25 cellular contexts compared by ENCODE assay signal in the genomic region with DNA sequence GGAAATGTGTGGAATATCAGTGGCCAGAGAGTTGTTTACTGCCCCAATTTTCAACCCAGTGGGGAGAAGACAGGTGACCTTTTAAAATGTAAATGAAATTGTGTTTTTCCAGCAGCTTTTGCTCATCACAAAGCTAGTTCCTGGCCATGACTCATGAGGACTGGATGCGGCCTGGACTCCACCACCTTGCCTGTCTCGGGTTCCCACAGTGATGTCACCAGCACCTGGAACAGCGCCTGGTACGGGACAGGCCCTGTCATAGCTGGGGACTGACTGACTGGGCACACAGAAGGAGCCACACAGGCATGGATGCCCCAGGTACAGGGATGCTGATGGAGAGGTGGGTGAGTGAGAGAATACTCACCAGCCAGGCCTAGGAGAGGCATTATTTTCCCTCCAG.
A peak's percentile ranks its signal among the peaks of the same experiment; 100 is the strongest.
DNase-seq lines count a peak whose midpoint lies in the region; TF ChIP-seq lines count a peak whose summit lies in the region.
"Had no signal": no experiment of that assay in that cellular context is flagged by ENCODE, and none has a peak within 500 bp of the region (broad histone marks: within the 10 kb centered on the region; RNA-seq: fewer than 3 reads in every experiment).

No MANE protein-coding gene starts in this region.

- H3K36me3 ChIP-seq in adrenal gland (replicated peaks in 1 of 2) (no peaks in the 10 kb centered on the region), SK-N-SH (replicated peaks in 1 of 2; ENCODE audit: control insufficient read depth in 1 of 2, insufficient read depth in 2 of 2, low read length in 1 of 2) (no peaks in the 10 kb centered on the region)
- no peaks in the 10 kb centered on the region for H3K36me3 ChIP-seq in CD4-positive, alpha-beta memory T cell (ENCODE audit: insufficient read depth, low read length)

- no peaks in the 10 kb centered on the region for H3K9me3 Mint-ChIP-seq in CD4-positive, alpha-beta memory T cell
- H3K9me3 Mint-ChIP-seq: activated naive CD4-positive, alpha-beta T cell treated with anti-CD3 and anti-CD28 coated beads, Interleukin-2, amount 10 ng/mL, durations not matched to agents 7 days and 5 days; CD8-positive, alpha-beta T cell; stimulated activated naive B cell treated with anti-CD40 and anti-IgM and Interleukin-4, amounts not matched to agents 10 μg/mL and 1 μg/mL and 100 μg/mL, for 72 hours had no signal

- H2AFZ ChIP-seq in SK-N-SH (ENCODE audit: low read depth): no peak overlapping the region

- no peaks in the 10 kb centered on the region for H3K79me2 ChIP-seq in SK-N-SH (ENCODE audit: insufficient read depth)

- CTCF ChIA-PET in CD4-positive, alpha-beta memory T cell (lab: Charles Lee; ENCODE audit: partially characterized antibody): no interaction called here
- CTCF ChIA-PET in SK-N-SH (lab: Yijun Ruan, JAX): no interaction called here

- no peak overlapping the region for H3K4me3 Mint-ChIP-seq in CD4-positive, alpha-beta memory T cell
- H3K4me3 Mint-ChIP-seq: activated naive CD4-positive, alpha-beta T cell treated with anti-CD3 and anti-CD28 coated beads, Interleukin-2, amount 10 ng/mL, durations not matched to agents 7 days and 5 days; CD8-positive, alpha-beta T cell; stimulated activated naive B cell treated with anti-CD40 and anti-IgM and Interleukin-4, amounts not matched to agents 10 μg/mL and 1 μg/mL and 100 μg/mL, for 72 hours had no signal

- TF ChIP-seq RAD21 in SK-N-SH (IDR thresholded peaks at IDR 0.05; ENCODE audit: low read length): no peak

- H3F3A ChIP-seq in SK-N-SH (replicated peaks; ENCODE audit: insufficient read depth): no peaks in the 10 kb centered on the region

- H4K20me1 ChIP-seq in SK-N-SH (ENCODE audit: insufficient read depth): no peaks in the 10 kb centered on the region

- H3K27ac Mint-ChIP-seq in CD4-positive, alpha-beta memory T cell: no peak overlapping the region
- H3K27ac Mint-ChIP-seq: activated naive CD4-positive, alpha-beta T cell treated with anti-CD3 and anti-CD28 coated beads, Interleukin-2, amount 10 ng/mL, durations not matched to agents 7 days and 5 days; CD8-positive, alpha-beta T cell; stimulated activated naive B cell treated with anti-CD40 and anti-IgM and Interleukin-4, amounts not matched to agents 10 μg/mL and 1 μg/mL and 100 μg/mL, for 72 hours had no signal

- H3K4me2 ChIP-seq in SK-N-SH: no peak overlapping the region

- H3K9ac ChIP-seq in SK-N-SH: no peak overlapping the region

- H3K9me2 ChIP-seq in SK-N-SH: no peaks in the 10 kb centered on the region

- no peak overlapping the region for H3K27ac ChIP-seq in adrenal gland
- no peak overlapping the region for H3K27ac ChIP-seq in CD4-positive, alpha-beta memory T cell (ENCODE audit: low read depth, low read length)
- H3K27ac ChIP-seq in SK-N-SH (ENCODE audit: low read depth in 2 of 2, low read length in 1 of 2): no peak overlapping the region
- H3K27ac ChIP-seq: testis had no signal

- POLR2A ChIA-PET in CD4-positive, alpha-beta memory T cell (lab: Charles Lee; ENCODE audit: partially characterized antibody): no interaction called here
- POLR2A ChIA-PET in SK-N-SH (lab: Yijun Ruan, JAX): no interaction called here

- no peaks in the 10 kb centered on the region for H3K36me3 Mint-ChIP-seq in CD4-positive, alpha-beta memory T cell
- H3K36me3 Mint-ChIP-seq: activated naive CD4-positive, alpha-beta T cell treated with anti-CD3 and anti-CD28 coated beads, Interleukin-2, amount 10 ng/mL, durations not matched to agents 7 days and 5 days; CD8-positive, alpha-beta T cell; stimulated activated naive B cell treated with anti-CD40 and anti-IgM and Interleukin-4, amounts not matched to agents 10 μg/mL and 1 μg/mL and 100 μg/mL, for 72 hours had no signal

- H3K4me1 ChIP-seq in adrenal gland (replicated peaks in 1 of 2) (no peaks in the 10 kb centered on the region), SK-N-SH (ENCODE audit: control insufficient read depth in 1 of 2, insufficient read depth in 2 of 2, low read depth in 1 of 2, low read length in 1 of 2) (peaks cover 0 to 9% of the 10 kb centered on the region in 2 experiments; a peak in 1 of 4 replicates)
- no peaks in the 10 kb centered on the region for H3K4me1 ChIP-seq in CD4-positive, alpha-beta memory T cell (ENCODE audit: insufficient read depth, low read length)

- H3K27me3 Mint-ChIP-seq in CD4-positive, alpha-beta memory T cell: peaks cover 1 to 2% of the 10 kb centered on the region in 2 donors
- H3K27me3 Mint-ChIP-seq: activated naive CD4-positive, alpha-beta T cell treated with anti-CD3 and anti-CD28 coated beads, Interleukin-2, amount 10 ng/mL, durations not matched to agents 7 days and 5 days had no signal

- H3K9me3 ChIP-seq in adrenal gland (replicated peaks in 1 of 3) (no peaks in the 10 kb centered on the region), SK-N-SH (no peaks in the 10 kb centered on the region)
- no peaks in the 10 kb centered on the region for H3K9me3 ChIP-seq in CD4-positive, alpha-beta memory T cell (ENCODE audit: control insufficient read depth in 1 of 2, low read length in 2 of 2)
- H3K9me3 ChIP-seq: testis had no signal

- H3K4me3 ChIP-seq in adrenal gland: no peak overlapping the region
- no peak overlapping the region for H3K4me3 ChIP-seq in CD4-positive, alpha-beta memory T cell (ENCODE audit: low read length in 2 of 2)
- no peak overlapping the region for H3K4me3 ChIP-seq in SK-N-SH (ENCODE audit: low read depth in 2 of 2, low read length in 1 of 2)
- H3K4me3 ChIP-seq: K562, testis had no signal

- WGBS in adrenal gland, 4 donors: 40 to 58% (median 43%) methylated on average over 2 to 4 of the region's 4 CpGs
- no CpG with 5 or more reads among the region's 4 CpGs for WGBS in SK-N-SH (ENCODE audit: low lambda C conversion rate)

- no peak for TF ChIP-seq POLR2A in adrenal gland (IDR thresholded peaks at IDR 0.05)

- H3K27me3 ChIP-seq in adrenal gland (no peaks in the 10 kb centered on the region), SK-N-SH (ENCODE audit: insufficient read depth) (no peaks in the 10 kb centered on the region)
- H3K27me3 ChIP-seq in CD4-positive, alpha-beta memory T cell (ENCODE audit: insufficient read depth, low read length): no peaks in the 10 kb centered on the region
- H3K27me3 ChIP-seq: testis had no signal

- H3K4me1 Mint-ChIP-seq in CD4-positive, alpha-beta memory T cell: no peaks in the 10 kb centered on the region
- H3K4me1 Mint-ChIP-seq: activated naive CD4-positive, alpha-beta T cell treated with anti-CD3 and anti-CD28 coated beads, Interleukin-2, amount 10 ng/mL, durations not matched to agents 7 days and 5 days; stimulated activated naive B cell treated with anti-CD40 and anti-IgM and Interleukin-4, amounts not matched to agents 10 μg/mL and 1 μg/mL and 100 μg/mL, for 72 hours had no signal

- no peak for TF ChIP-seq EP300 in SK-N-SH (IDR thresholded peaks at IDR 0.05; ENCODE audit: borderline replicate concordance in 1 of 2, low read depth in 1 of 2, low read length in 1 of 2)

- TF ChIP-seq CTCF in adrenal gland (IDR thresholded peaks at IDR 0.05): no peak
- no peak for TF ChIP-seq CTCF in SK-N-SH (IDR thresholded peaks at IDR 0.05)

- intact Hi-C loops in adrenal gland (cut with DNase I): no loop called here
- intact Hi-C loops in CD4-positive, alpha-beta memory T cell (cut with micrococcal nuclease): no loop called here

- in situ Hi-C loops in G401 (cut with HindIII; ENCODE audit: low sequenced_read_pairs): no loop called here
- in situ Hi-C loops in KBM-7 (cut with MboI; ENCODE audit: low pct_unique_long_range_greater_than_20kb, low sequenced_read_pairs): no loop called here

- DNase-seq in G401 (ENCODE audit: low spot score): peak; percentile 94
- DNase-seq in M059J (ENCODE audit: low read depth): peak; percentile 63
- DNase-seq in adrenal gland: peak; percentile 22 to 80 (median 45)
- DNase-seq in iPS-NIHi11 (ENCODE audit: low spot score): peak; percentile 45
- no peak for DNase-seq in DMS79 (lab: John Stamatoyannopoulos, UW)
- DNase-seq in KBM-7: no peak
- DNase-seq in CD4-positive, alpha-beta memory T cell: no peak
- DNase-seq in SK-N-SH: no peak
- DNase-seq: activated CD4-positive, CD25-positive, alpha-beta regulatory T cell treated with anti-CD3 and anti-CD28 coated beads, Interleukin-2, amount 50 U/mL, for 72 hours; activated CD8-positive, alpha-beta memory T cell treated with anti-CD3 and anti-CD28 coated beads for 24 hours; activated naive CD4-positive, alpha-beta T cell treated with anti-CD3 and anti-CD28 coated beads, Interleukin-2, amount 10 ng/mL, durations not matched to agents 7 days and 5 days; activated T-cell treated with anti-CD3 and anti-CD28 coated beads, Interleukin-2, amount 50 U/mL, for 48 hours; aorta; CD8-positive, alpha-beta T cell; DMS79 treated with DMSO at 0.1 percent for 48 hours; effector CD4-positive, alpha-beta T cell; HCEC 1CT; left ventricle myocardium superior; NCI-H1694 treated with DMSO at 0.1 percent for 48 hours; NCI-H446 treated with DMSO at 0.1 percent for 48 hours; RPMI8226; stimulated activated CD4-positive, alpha-beta T cell treated with anti-CD3 and anti-CD28 coated beads, Interleukin-1b, Interleukin-23, amount 100 ng/mL, for 48 hours; stimulated activated naive B cell treated with anti-CD40 and anti-IgM and Interleukin-4, amounts not matched to agents 10 μg/mL and 1 μg/mL and 100 μg/mL, for 72 hours; testis had no signal

TF ChIP-seq in SK-N-SH, 30 proteins besides CTCF, POLR2A, EP300 and RAD21 (continues in another document):
- TF ChIP-seq RFX5 (IDR thresholded peaks at IDR 0.05; ENCODE audit: low read length) (no peak), TAF1 (IDR thresholded peaks at IDR 0.05; ENCODE audit: borderline replicate concordance, low read depth, low read length) (no peak), GABPA (IDR thresholded peaks at IDR 0.05; ENCODE audit: low read depth) (no peak), USF2 (IDR thresholded peaks at IDR 0.05; ENCODE audit: borderline replicate concordance, low read depth, low read length) (no peak), USF1 (IDR thresholded peaks at IDR 0.05; ENCODE audit: borderline replicate concordance, low read depth) (no peak)
- TF ChIP-seq, protein P1, sequence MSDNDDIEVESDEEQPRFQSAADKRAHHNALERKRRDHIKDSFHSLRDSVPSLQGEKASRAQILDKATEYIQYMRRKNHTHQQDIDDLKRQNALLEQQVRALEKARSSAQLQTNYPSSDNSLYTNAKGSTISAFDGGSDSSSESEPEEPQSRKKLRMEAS (IDR thresholded peaks at IDR 0.05; ENCODE audit: low read depth): no peak

Comparison
In these comparisons a context has a peak if more than half of its experiments do, and no peak if none do; other contexts are left out.
1. DNase-seq: peak in G401 (single experiment), M059J (single experiment), adrenal gland (7 of 7) and iPS-NIHi11 (single experiment); none in DMS79 (single experiment), KBM-7 (single experiment), CD4-positive, alpha-beta memory T cell (0 of 5) and SK-N-SH (single experiment).